ENCODE assay signal across 1 cellular context in the genomic region with DNA sequence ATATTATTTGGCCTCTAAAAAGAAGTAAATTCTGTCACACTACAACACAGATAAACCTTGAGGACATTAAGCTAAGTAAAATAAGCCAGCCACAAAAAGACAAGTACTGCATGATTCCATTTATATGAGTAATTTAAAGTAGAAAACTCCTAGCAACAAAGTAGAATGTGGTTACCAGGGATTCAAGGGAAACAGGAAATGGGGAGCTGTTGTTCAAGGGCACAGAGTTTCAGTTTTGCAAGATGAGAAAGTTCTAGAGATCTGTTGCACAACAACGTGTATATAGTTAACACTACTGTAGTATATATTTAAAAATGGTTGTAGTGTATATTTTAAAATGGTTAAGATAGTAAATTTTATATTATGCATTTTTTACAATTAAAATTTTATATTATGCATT.
TF ChIP-seq lines count a peak whose summit lies in the region.

No MANE protein-coding gene starts in this region.

TF ChIP-seq in WTC11, 78 proteins besides CTCF, POLR2A, EP300 and RAD21 (continued from another document):
- TF ChIP-seq, protein P1, sequence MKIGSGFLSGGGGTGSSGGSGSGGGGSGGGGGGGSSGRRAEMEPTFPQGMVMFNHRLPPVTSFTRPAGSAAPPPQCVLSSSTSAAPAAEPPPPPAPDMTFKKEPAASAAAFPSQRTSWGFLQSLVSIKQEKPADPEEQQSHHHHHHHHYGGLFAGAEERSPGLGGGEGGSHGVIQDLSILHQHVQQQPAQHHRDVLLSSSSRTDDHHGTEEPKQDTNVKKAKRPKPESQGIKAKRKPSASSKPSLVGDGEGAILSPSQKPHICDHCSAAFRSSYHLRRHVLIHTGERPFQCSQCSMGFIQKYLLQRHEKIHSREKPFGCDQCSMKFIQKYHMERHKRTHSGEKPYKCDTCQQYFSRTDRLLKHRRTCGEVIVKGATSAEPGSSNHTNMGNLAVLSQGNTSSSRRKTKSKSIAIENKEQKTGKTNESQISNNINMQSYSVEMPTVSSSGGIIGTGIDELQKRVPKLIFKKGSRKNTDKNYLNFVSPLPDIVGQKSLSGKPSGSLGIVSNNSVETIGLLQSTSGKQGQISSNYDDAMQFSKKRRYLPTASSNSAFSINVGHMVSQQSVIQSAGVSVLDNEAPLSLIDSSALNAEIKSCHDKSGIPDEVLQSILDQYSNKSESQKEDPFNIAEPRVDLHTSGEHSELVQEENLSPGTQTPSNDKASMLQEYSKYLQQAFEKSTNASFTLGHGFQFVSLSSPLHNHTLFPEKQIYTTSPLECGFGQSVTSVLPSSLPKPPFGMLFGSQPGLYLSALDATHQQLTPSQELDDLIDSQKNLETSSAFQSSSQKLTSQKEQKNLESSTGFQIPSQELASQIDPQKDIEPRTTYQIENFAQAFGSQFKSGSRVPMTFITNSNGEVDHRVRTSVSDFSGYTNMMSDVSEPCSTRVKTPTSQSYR (CRISPR knock-in tag; IDR thresholded peaks at IDR 0.05), result no peak
- TF ChIP-seq ZNF416 (CRISPR knock-in tag; IDR thresholded peaks at IDR 0.05) (no peak), ZNF423 (CRISPR knock-in tag; IDR thresholded peaks at IDR 0.05) (no peak), NFYB (CRISPR knock-in tag; conservative IDR thresholded peaks at IDR 0.05; ENCODE audit: low read depth) (no peak), SMAD4 (CRISPR knock-in tag; IDR thresholded peaks at IDR 0.05) (no peak), ZBTB21 (CRISPR knock-in tag; IDR thresholded peaks at IDR 0.05; ENCODE audit: borderline replicate concordance) (no peak), KAT7 (CRISPR knock-in tag; IDR thresholded peaks at IDR 0.05; ENCODE audit: borderline replicate concordance) (no peak)
- TF ChIP-seq, protein P2, sequence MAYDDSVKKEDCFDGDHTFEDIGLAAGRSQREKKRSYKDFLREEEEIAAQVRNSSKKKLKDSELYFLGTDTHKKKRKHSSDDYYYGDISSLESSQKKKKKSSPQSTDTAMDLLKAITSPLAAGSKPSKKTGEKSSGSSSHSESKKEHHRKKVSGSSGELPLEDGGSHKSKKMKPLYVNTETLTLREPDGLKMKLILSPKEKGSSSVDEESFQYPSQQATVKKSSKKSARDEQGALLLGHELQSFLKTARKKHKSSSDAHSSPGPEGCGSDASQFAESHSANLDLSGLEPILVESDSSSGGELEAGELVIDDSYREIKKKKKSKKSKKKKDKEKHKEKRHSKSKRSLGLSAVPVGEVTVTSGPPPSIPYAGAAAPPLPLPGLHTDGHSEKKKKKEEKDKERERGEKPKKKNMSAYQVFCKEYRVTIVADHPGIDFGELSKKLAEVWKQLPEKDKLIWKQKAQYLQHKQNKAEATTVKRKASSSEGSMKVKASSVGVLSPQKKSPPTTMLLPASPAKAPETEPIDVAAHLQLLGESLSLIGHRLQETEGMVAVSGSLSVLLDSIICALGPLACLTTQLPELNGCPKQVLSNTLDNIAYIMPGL (CRISPR knock-in tag; IDR thresholded peaks at IDR 0.05), result no peak
- TF ChIP-seq, protein P3, sequence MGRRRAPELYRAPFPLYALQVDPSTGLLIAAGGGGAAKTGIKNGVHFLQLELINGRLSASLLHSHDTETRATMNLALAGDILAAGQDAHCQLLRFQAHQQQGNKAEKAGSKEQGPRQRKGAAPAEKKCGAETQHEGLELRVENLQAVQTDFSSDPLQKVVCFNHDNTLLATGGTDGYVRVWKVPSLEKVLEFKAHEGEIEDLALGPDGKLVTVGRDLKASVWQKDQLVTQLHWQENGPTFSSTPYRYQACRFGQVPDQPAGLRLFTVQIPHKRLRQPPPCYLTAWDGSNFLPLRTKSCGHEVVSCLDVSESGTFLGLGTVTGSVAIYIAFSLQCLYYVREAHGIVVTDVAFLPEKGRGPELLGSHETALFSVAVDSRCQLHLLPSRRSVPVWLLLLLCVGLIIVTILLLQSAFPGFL (CRISPR knock-in tag; IDR thresholded peaks at IDR 0.05; ENCODE audit: borderline replicate concordance), result no peak
- TF ChIP-seq, protein P4, sequence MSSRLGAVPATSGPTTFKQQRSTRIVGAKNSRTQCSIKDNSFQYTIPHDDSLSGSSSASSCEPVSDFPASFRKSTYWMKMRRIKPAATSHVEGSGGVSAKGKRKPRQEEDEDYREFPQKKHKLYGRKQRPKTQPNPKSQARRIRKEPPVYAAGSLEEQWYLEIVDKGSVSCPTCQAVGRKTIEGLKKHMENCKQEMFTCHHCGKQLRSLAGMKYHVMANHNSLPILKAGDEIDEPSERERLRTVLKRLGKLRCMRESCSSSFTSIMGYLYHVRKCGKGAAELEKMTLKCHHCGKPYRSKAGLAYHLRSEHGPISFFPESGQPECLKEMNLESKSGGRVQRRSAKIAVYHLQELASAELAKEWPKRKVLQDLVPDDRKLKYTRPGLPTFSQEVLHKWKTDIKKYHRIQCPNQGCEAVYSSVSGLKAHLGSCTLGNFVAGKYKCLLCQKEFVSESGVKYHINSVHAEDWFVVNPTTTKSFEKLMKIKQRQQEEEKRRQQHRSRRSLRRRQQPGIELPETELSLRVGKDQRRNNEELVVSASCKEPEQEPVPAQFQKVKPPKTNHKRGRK (CRISPR knock-in tag; IDR thresholded peaks at IDR 0.05; ENCODE audit: borderline replicate concordance), result no peak
- TF ChIP-seq, protein P5, sequence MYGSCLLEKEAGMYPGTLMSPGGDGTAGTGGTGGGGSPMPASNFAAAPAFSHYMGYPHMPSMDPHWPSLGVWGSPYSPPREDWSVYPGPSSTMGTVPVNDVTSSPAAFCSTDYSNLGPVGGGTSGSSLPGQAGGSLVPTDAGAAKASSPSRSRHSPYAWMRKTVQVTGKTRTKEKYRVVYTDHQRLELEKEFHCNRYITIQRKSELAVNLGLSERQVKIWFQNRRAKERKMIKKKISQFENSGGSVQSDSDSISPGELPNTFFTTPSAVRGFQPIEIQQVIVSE (CRISPR knock-in tag; IDR thresholded peaks at IDR 0.05; ENCODE audit: borderline replicate concordance), result no peak
TF ChIP-seq in WTC11: peak in this region for 0.
